ENCODE assay signal across 2 cellular contexts in genomic region chr6:26081096-26081495, GRCh38. TPM values are rescaled to one million over a fixed set of nuclear protein-coding genes. Genes with fewer than 3 reads are reported as not detected.
DNase-seq lines count a peak whose midpoint lies in the region; ATAC-seq, FAIRE-seq and TF ChIP-seq lines count a peak whose summit lies in the region.
"Not testable (repeated sequence)": the region's sequence is repeated elsewhere in the genome, so short reads cannot be mapped to it uniquely, and the experiment has no call there.

No MANE protein-coding gene starts in this region.

- not testable (repeated sequence) for DNase-seq in K562 (ENCODE audit: extremely low read depth in 1 of 4, low spot score in 3 of 4); HepG2 (ENCODE audit: low spot score)

- intact Hi-C loops in K562 (cut with micrococcal nuclease); HepG2 (cut with micrococcal nuclease; ENCODE audit: unreplicated experiment): not testable (repeated sequence)

- not testable (repeated sequence) for TF ChIP-seq POLR2A in K562 (conservative IDR thresholded peaks at IDR 0.05); HepG2 (IDR thresholded peaks at IDR 0.05; ENCODE audit: insufficient read depth in 1 of 2, low read depth in 2 of 2, low read length in 2 of 2)

- in situ Hi-C loops in K562 (cut with MboI); HepG2 (cut with HindIII; ENCODE audit: extremely low pct_ligation_motif_present, low pct_unique_long_range_greater_than_20kb): not testable (repeated sequence)

- not testable (repeated sequence) for H3K4me1 ChIP-seq in K562 (replicated peaks in 1 of 2; ENCODE audit: control insufficient read depth in 2 of 2, insufficient read depth in 2 of 2, low read length in 2 of 2)
- H3K4me1 ChIP-seq in HepG2 (ENCODE audit: insufficient read depth, low read length): peaks cover 43% of the 10 kb centered on the region

- TF ChIP-seq CTCF in K562 (IDR thresholded peaks at IDR 0.05 in 2 of 3, conservative IDR thresholded peaks at IDR 0.05 in 1 of 3; ENCODE audit: insufficient read depth in 2 of 3, low read depth in 1 of 3, low read length in 3 of 3); HepG2 (CRISPR knock-in tag; IDR thresholded peaks at IDR 0.05): not testable (repeated sequence)

- WGBS in K562 (ENCODE audit: insufficient coverage, low coverage, missing lambda C conversion rate): 37% methylated on average over 3 of the region's 3 CpGs
- 21% methylated on average over 3 of the region's 3 CpGs for WGBS in HepG2 (ENCODE audit: low lambda C conversion rate)

- not testable (repeated sequence) for TF ChIP-seq EP300 in K562 (IDR thresholded peaks at IDR 0.05; ENCODE audit: low read length); HepG2 (IDR thresholded peaks at IDR 0.05; ENCODE audit: low read depth in 2 of 2, low read length in 2 of 2); HepG2 (CRISPR knock-in tag; IDR thresholded peaks at IDR 0.05; ENCODE audit: borderline replicate concordance)

- not testable (repeated sequence) for TF ChIP-seq RAD21 in K562 (CRISPR knock-in tag; conservative IDR thresholded peaks at IDR 0.05 in 1 of 2, IDR thresholded peaks at IDR 0.05 in 1 of 2); HepG2 (CRISPR knock-in tag; IDR thresholded peaks at IDR 0.05)

- H3K4me2 ChIP-seq in K562 (ENCODE audit: insufficient read depth, low read length): not testable (repeated sequence)
- peak overlapping the region; percentile 52 for H3K4me2 ChIP-seq in HepG2 (ENCODE audit: low read depth, low read length)

- not testable (repeated sequence) for H2AFZ ChIP-seq in K562 (ENCODE audit: low read depth, low read length); HepG2 (ENCODE audit: low read length)

- not testable (repeated sequence) for H3K27me3 ChIP-seq in K562 (ENCODE audit: control insufficient read depth in 2 of 2, insufficient read depth in 2 of 2, low read length in 2 of 2); HepG2 (ENCODE audit: control insufficient read depth in 1 of 2, insufficient read depth in 2 of 2, low read length in 2 of 2)

- not testable (repeated sequence) for H3K9ac ChIP-seq in K562 (ENCODE audit: insufficient read depth in 1 of 2, low read depth in 2 of 2, low read length in 2 of 2); HepG2 (ENCODE audit: insufficient read depth, low read depth, low read length)

- H3K4me3 ChIP-seq in K562; HepG2 (replicated peaks in 1 of 3; ENCODE audit: insufficient read depth in 1 of 3, low read depth in 2 of 3, low read length in 3 of 3): not testable (repeated sequence)

- POLR2A ChIA-PET in K562 (lab: Yijun Ruan, JAX) (interaction anchor here (2.9 kb wide), 1 partner anchor 12 kb away, joined by 9 read pairs; no protein-coding TSS in a partner anchor), HepG2 (lab: Yijun Ruan, JAX) (interaction anchor here (0.9 kb wide), 1 partner anchor 60 kb away, joined by 3 read pairs; a partner anchor contains a TSS)

- not testable (repeated sequence) for FAIRE-seq in K562 (lab: Jason Lieb, UNC); HepG2 (lab: Jason Lieb, UNC)

- not testable (repeated sequence) for H3K9me1 ChIP-seq in K562 (ENCODE audit: control insufficient read depth, insufficient read depth, low read length)

- H3K79me2 ChIP-seq in K562 (ENCODE audit: control insufficient read depth, insufficient read depth, low read length); HepG2 (ENCODE audit: insufficient read depth, low read length): not testable (repeated sequence)

- ATAC-seq in K562, HepG2: not testable (repeated sequence)

- CTCF ChIA-PET in K562 (lab: Yijun Ruan, JAX; ENCODE audit: low intra/inter-chr PET ratio); HepG2 (lab: Yijun Ruan, JAX; ENCODE audit: low intra/inter-chr PET ratio, low total read pairs): not testable (repeated sequence)

- H3K9me3 ChIP-seq in K562 (replicated peaks; ENCODE audit: control insufficient read depth, insufficient read depth, low read depth, low read length): not testable (repeated sequence)
- H3K9me3 ChIP-seq in HepG2 (ENCODE audit: low read length): peaks cover 12% of the 10 kb centered on the region; the same call in 1 of the 2 replicates

- not testable (repeated sequence) for H4K20me1 ChIP-seq in K562 (replicated peaks; ENCODE audit: control insufficient read depth, insufficient read depth, low read length); HepG2 (ENCODE audit: insufficient read depth, low read length)

- H3K36me3 ChIP-seq in K562 (ENCODE audit: control insufficient read depth, insufficient read depth, low read length); HepG2 (replicated peaks in 1 of 2; ENCODE audit: control insufficient read depth in 1 of 2, insufficient read depth in 2 of 2, low read length in 2 of 2): not testable (repeated sequence)

- H3K27ac ChIP-seq in K562 (ENCODE audit: extremely low read depth, low read depth, low read length); HepG2 (ENCODE audit: extremely low read length, insufficient read depth, low read length): not testable (repeated sequence)

- not testable (repeated sequence) for BruUV-seq in K562 (replicated peaks; lab: Mats Ljungman, UMichigan); HepG2 (replicated peaks; lab: Mats Ljungman, UMichigan)

TF ChIP-seq in K562, 482 proteins besides CTCF, POLR2A, EP300 and RAD21:
- peak; percentile 86; the same call in 1 of the 2 replicates for TF ChIP-seq TRIM28 (IDR thresholded peaks at IDR 0.05)
- peak in 1 of 2 experiments; percentile 52; a peak in 1 of 3 replicates for TF ChIP-seq CBX3 (IDR thresholded peaks at IDR 0.05; ENCODE audit: borderline replicate concordance in 1 of 2, low read length in 2 of 2)

RNA-seq across cellular contexts. Expression of gene HFE, which starts 6.1 kb away (rescaled TPM):
- 2.3 and 3.3 TPM in 2 replicates for total RNA-seq in K562 (2011; cell fraction: chromatin; rRNA removed; ENCODE audit: low replicate concordance)
- 1.3 and 2.2 TPM in 2 replicates for total RNA-seq in K562 (2011; cell fraction: nucleolus; rRNA removed)
- 2.1 and 3.3 TPM in 2 replicates for total RNA-seq in K562 (2011; cell fraction: nucleoplasm; rRNA removed)
- total RNA-seq in K562 (2014; rRNA removed): 0.14 and 0.73 TPM in 2 replicates
- total RNA-seq in K562 (2014; rRNA removed; fragmentation: Illumina TruSeq; extraction: Trizol): 0.76 and 1.1 TPM in 2 replicates
- 1.2 and 1.3 TPM in 2 replicates for total RNA-seq in K562 (2015; rRNA removed; fragmentation: Illumina TruSeq; extraction: Trizol)
- 0.58 and 0.98 TPM in 2 replicates for total RNA-seq in K562 (2021)
- polyA plus RNA-seq in K562 (2011; rRNA removed): 0.54 and 1.1 TPM in 2 replicates
- polyA plus RNA-seq in K562 (2011; cell fraction: cytosol; rRNA removed): 0.66 and 0.88 TPM in 2 replicates
- polyA plus RNA-seq in K562 (2011; cell fraction: nucleus; rRNA removed): 0.65 and 0.95 TPM in 2 replicates
- polyA plus RNA-seq in K562 (2012): 1.8 and 2.4 TPM in 2 replicates
- polyA plus RNA-seq in K562 (2014; fragmentation: Illumina TruSeq; extraction: Trizol): 0.78 and 0.89 TPM in 2 replicates
- under 1 TPM; 0.17 to 0.31 TPM for polyA plus RNA-seq in K562 (2014; fragmentation: Nextera tagmentation; extraction: Ambion mirVana)
- polyA plus RNA-seq in K562 (2014; rRNA removed): 0.84 and 1.2 TPM in 2 replicates
- polyA minus RNA-seq in K562 (2011; rRNA and poly(A)+ RNA removed): 1.3 and 1.7 TPM in 2 replicates
- polyA minus RNA-seq in K562 (2011; cell fraction: cytosol; rRNA and poly(A)+ RNA removed): 0.95 TPM in 1 of 2 replicates, not detected in the other
- 0.44 and 0.94 TPM in 2 replicates for polyA minus RNA-seq in K562 (2011; cell fraction: nucleus; rRNA and poly(A)+ RNA removed)
- 1.9 and 3.7 TPM in 2 replicates for total RNA-seq in HepG2 (2016; rRNA removed; fragmentation: Illumina TruSeq; extraction: Trizol)
- 0.18 and 0.51 TPM in 2 replicates for total RNA-seq in HepG2 (2016; cell fraction: cytosol; rRNA removed; fragmentation: Illumina TruSeq; extraction: Trizol; ENCODE audit: low read depth)
- 1.9 and 4.9 TPM in 2 replicates for total RNA-seq in HepG2 (2016; cell fraction: insoluble cytoplasmic fraction; rRNA removed; fragmentation: Illumina TruSeq; extraction: Trizol)
- total RNA-seq in HepG2 (2016; cell fraction: membrane; rRNA removed; fragmentation: Illumina TruSeq; extraction: Trizol): 0.41 and 0.49 TPM in 2 replicates
- 3.5 and 4.2 TPM in 2 replicates for total RNA-seq in HepG2 (2016; cell fraction: nucleus; rRNA removed; fragmentation: Illumina TruSeq; extraction: Trizol)
- polyA plus RNA-seq in HepG2 (2011; rRNA removed): 5.7 and 6.3 TPM in 2 replicates
- polyA plus RNA-seq in HepG2 (2011; cell fraction: cytosol; rRNA removed): 5.3 and 5.8 TPM in 2 replicates
- 3.7 and 5.3 TPM in 2 replicates for polyA plus RNA-seq in HepG2 (2011; cell fraction: nucleus; rRNA removed)
- 2.4 and 3.5 TPM in 2 replicates for polyA plus RNA-seq in HepG2 (2012)
- 0.24 and 0.26 TPM in 2 replicates for polyA plus RNA-seq in HepG2 (2016; cell fraction: cytosol; fragmentation: Illumina TruSeq; extraction: Trizol; ENCODE audit: low read depth)
- polyA plus RNA-seq in HepG2 (2016; cell fraction: insoluble cytoplasmic fraction; fragmentation: Illumina TruSeq; extraction: Trizol; ENCODE audit: low read depth): 1.4 and 2.1 TPM in 2 replicates
- 0.29 and 0.86 TPM in 2 replicates for polyA plus RNA-seq in HepG2 (2016; cell fraction: membrane; fragmentation: Illumina TruSeq; extraction: Trizol; ENCODE audit: low read depth)
- 7.7 and 8.2 TPM in 2 replicates for polyA plus RNA-seq in HepG2 (2016; cell fraction: nucleus; fragmentation: Illumina TruSeq; extraction: Trizol; ENCODE audit: insufficient read depth, low read depth)
- 13.4 and 32.5 TPM in 2 replicates for polyA minus RNA-seq in HepG2 (2011; rRNA and poly(A)+ RNA removed; ENCODE audit: low replicate concordance)
- polyA minus RNA-seq in HepG2 (2011; cell fraction: cytosol; rRNA and poly(A)+ RNA removed): 2.2 and 5.5 TPM in 2 replicates
- 3.3 and 4.0 TPM in 2 replicates for polyA minus RNA-seq in HepG2 (2011; cell fraction: nucleus; rRNA and poly(A)+ RNA removed)
